8 cellular contexts compared by ENCODE assay signal in the genomic region with DNA sequence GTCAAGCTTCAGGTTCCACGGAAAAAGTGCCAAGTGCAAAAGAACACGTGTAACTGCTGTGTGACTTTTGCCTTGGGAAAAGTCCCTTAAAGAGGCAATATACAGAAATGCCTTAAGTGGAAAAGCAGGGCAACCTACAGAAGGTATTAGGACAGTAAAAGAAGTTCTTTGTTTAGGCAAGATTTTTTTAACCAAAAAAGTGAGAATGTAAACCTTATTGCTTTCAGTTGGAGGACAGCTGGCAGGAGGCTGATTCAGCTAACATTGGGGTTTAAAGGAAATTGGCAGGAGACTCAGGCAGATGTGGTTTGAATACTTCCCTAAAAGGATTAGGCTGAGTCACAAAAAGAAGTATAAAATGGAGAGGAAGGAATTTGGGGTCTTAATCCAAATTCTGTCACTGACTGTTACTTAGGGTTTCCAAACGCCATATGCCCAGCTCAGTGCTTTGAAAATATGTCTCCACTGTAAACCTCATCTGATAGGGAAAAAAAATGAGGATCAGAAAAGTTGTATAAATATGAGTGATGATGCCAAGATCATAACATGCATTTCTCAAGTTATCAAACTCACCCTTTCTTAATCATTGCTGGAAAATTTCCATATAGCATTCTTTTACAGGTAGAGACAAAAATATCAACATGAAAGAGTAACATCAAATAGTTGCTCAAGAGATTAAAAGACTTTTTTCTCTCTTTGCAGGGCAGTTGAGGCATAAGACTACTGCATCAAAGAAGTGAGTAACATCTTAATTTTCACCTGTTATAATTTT. TPM values are rescaled to one million over a fixed set of nuclear protein-coding genes. Genes with fewer than 3 reads are reported as not detected.
DNase-seq lines count a peak whose midpoint lies in the region; ATAC-seq, FAIRE-seq and TF ChIP-seq lines count a peak whose summit lies in the region.
"Not testable (repeated sequence)": the region's sequence is repeated elsewhere in the genome, so short reads cannot be mapped to it uniquely, and the experiment has no call there.
"Had no signal": no experiment of that assay in that cellular context is flagged by ENCODE, and none has a peak within 500 bp of the region (broad histone marks: within the 10 kb centered on the region; RNA-seq: fewer than 3 reads in every experiment).

No MANE protein-coding gene starts in this region.

- H3K4me1 Mint-ChIP-seq in activated B cell treated with CpG ODN at 0.5 μM for 24 hours: peaks cover 75% of the 10 kb centered on the region
- H3K4me1 Mint-ChIP-seq in natural killer cell treated with Interleukin-12 subunit alpha and Interleukin-12 subunit beta and Interleukin-15 and Interleukin-18, amount 100 ng/mL, for 72 hours (ENCODE audit: low read depth in 2 of 2): peaks cover 39 to 58% of the 10 kb centered on the region in 2 donors

- in situ Hi-C loops in K562 (cut with MboI): not testable (repeated sequence)

- 4% methylated on average over 3 of the region's 3 CpGs for WGBS in K562 (ENCODE audit: insufficient coverage, low coverage, missing lambda C conversion rate)

- not testable (repeated sequence) for TF ChIP-seq POLR2A in K562 (conservative IDR thresholded peaks at IDR 0.05)

- not testable (repeated sequence) for BruUV-seq in OCI-LY7 (replicated peaks; lab: Mats Ljungman, UMichigan); K562 (replicated peaks; lab: Mats Ljungman, UMichigan)

- not testable (repeated sequence) for H3K27me3 ChIP-seq in DND-41 (ENCODE audit: insufficient read depth, low read length, poor library complexity); K562 (ENCODE audit: control insufficient read depth in 2 of 2, insufficient read depth in 2 of 2, low read length in 2 of 2); left ventricle myocardium inferior (ENCODE audit: low read depth)

- H3K79me2 ChIP-seq in DND-41 (ENCODE audit: insufficient read depth, low read length) (peaks cover 96% of the 10 kb centered on the region), OCI-LY7 (ENCODE audit: insufficient read depth, low read depth, low read length) (peaks cover 100% of the 10 kb centered on the region)
- H3K79me2 ChIP-seq in K562 (ENCODE audit: control insufficient read depth, insufficient read depth, low read length): not testable (repeated sequence)

- H2AFZ ChIP-seq in DND-41 (ENCODE audit: low read depth, low read length); OCI-LY7 (ENCODE audit: low read length); K562 (ENCODE audit: low read depth, low read length): not testable (repeated sequence)

- H3K27ac ChIP-seq in DND-41 (ENCODE audit: low read length): peak overlapping the region; percentile 82
- peak overlapping the region; percentile 66 for H3K27ac ChIP-seq in OCI-LY7 (ENCODE audit: low read depth, low read length, poor library complexity, severe bottlenecking)
- H3K27ac ChIP-seq in K562 (ENCODE audit: extremely low read depth, low read depth, low read length): not testable (repeated sequence)
- H3K27ac ChIP-seq in left ventricle myocardium inferior (replicated peaks): peak overlapping the region; percentile 15

- not testable (repeated sequence) for H3K9me2 ChIP-seq in OCI-LY7 (ENCODE audit: insufficient read depth, low read length)

- H3K9me1 ChIP-seq in K562 (ENCODE audit: control insufficient read depth, insufficient read depth, low read length): not testable (repeated sequence)

- FAIRE-seq in K562 (lab: Jason Lieb, UNC): peak; percentile 65

- DNase-seq in DND-41: peak; percentile 39
- peak; percentile 55 to 62 for DNase-seq in Kasumi-1 (lab: John Stamatoyannopoulos, UW)
- not testable (repeated sequence) for DNase-seq in OCI-LY7 (ENCODE audit: low spot score); activated B cell treated with CpG ODN at 0.5 μM for 24 hours; K562 (ENCODE audit: extremely low read depth in 1 of 4, low spot score in 3 of 4); left ventricle myocardium inferior; natural killer cell treated with Interleukin-12 subunit alpha and Interleukin-12 subunit beta and Interleukin-15 and Interleukin-18, amount 100 ng/mL, for 72 hours (ENCODE audit: low spot score)

- not testable (repeated sequence) for H3K27me3 Mint-ChIP-seq in activated B cell treated with CpG ODN at 0.5 μM for 24 hours; natural killer cell treated with Interleukin-12 subunit alpha and Interleukin-12 subunit beta and Interleukin-15 and Interleukin-18, amount 100 ng/mL, for 72 hours

- peaks cover 16% of the 10 kb centered on the region; the same call in 1 of the 2 replicates for H4K20me1 ChIP-seq in DND-41 (ENCODE audit: insufficient read depth, low read length)
- peaks cover 27% of the 10 kb centered on the region; the same call in 1 of the 2 replicates for H4K20me1 ChIP-seq in OCI-LY7 (ENCODE audit: insufficient read depth, low read length)
- not testable (repeated sequence) for H4K20me1 ChIP-seq in K562 (replicated peaks; ENCODE audit: control insufficient read depth, insufficient read depth, low read length)

- not testable (repeated sequence) for TF ChIP-seq CTCF in DND-41 (IDR thresholded peaks at IDR 0.05; ENCODE audit: borderline replicate concordance, extremely low read depth, low read length, poor library complexity, severe bottlenecking); OCI-LY7 (conservative IDR thresholded peaks at IDR 0.05; ENCODE audit: low read length); activated B cell treated with CpG ODN at 0.5 μM for 24 hours (IDR thresholded peaks at IDR 0.05); K562 (IDR thresholded peaks at IDR 0.05 in 2 of 3, conservative IDR thresholded peaks at IDR 0.05 in 1 of 3; ENCODE audit: insufficient read depth in 2 of 3, low read depth in 1 of 3, low read length in 3 of 3); left ventricle myocardium inferior (IDR thresholded peaks at IDR 0.05; ENCODE audit: borderline replicate concordance)

- not testable (repeated sequence) for TF ChIP-seq RAD21 in K562 (CRISPR knock-in tag; conservative IDR thresholded peaks at IDR 0.05 in 1 of 2, IDR thresholded peaks at IDR 0.05 in 1 of 2)

- not testable (repeated sequence) for H3K4me3 Mint-ChIP-seq in activated B cell treated with CpG ODN at 0.5 μM for 24 hours
- H3K4me3 Mint-ChIP-seq in natural killer cell treated with Interleukin-12 subunit alpha and Interleukin-12 subunit beta and Interleukin-15 and Interleukin-18, amount 100 ng/mL, for 72 hours: peak overlapping the region; percentile 85

- peaks cover 22% of the 10 kb centered on the region for H3K36me3 Mint-ChIP-seq in activated B cell treated with CpG ODN at 0.5 μM for 24 hours (ENCODE audit: low read depth)
- H3K36me3 Mint-ChIP-seq in natural killer cell treated with Interleukin-12 subunit alpha and Interleukin-12 subunit beta and Interleukin-15 and Interleukin-18, amount 100 ng/mL, for 72 hours: peaks cover 11% of the 10 kb centered on the region

- intact Hi-C loops in OCI-LY7 (cut with micrococcal nuclease; ENCODE audit: unreplicated experiment); activated B cell treated with CpG ODN at 0.5 μM for 24 hours (cut with micrococcal nuclease); K562 (cut with micrococcal nuclease); left ventricle myocardium inferior (cut with micrococcal nuclease): not testable (repeated sequence)

- H3K9me3 ChIP-seq in DND-41 (ENCODE audit: insufficient read depth, low read length, severe bottlenecking); OCI-LY7 (ENCODE audit: low read length); K562 (replicated peaks; ENCODE audit: control insufficient read depth, insufficient read depth, low read depth, low read length); left ventricle myocardium inferior (replicated peaks): not testable (repeated sequence)

- H3K4me1 ChIP-seq in DND-41 (ENCODE audit: insufficient read depth, low read length): peaks cover 80% of the 10 kb centered on the region
- H3K4me1 ChIP-seq in OCI-LY7 (ENCODE audit: insufficient read depth, low read length, poor library complexity, severe bottlenecking): peaks cover 87% of the 10 kb centered on the region
- H3K4me1 ChIP-seq in K562 (replicated peaks in 1 of 2; ENCODE audit: control insufficient read depth in 2 of 2, insufficient read depth in 2 of 2, low read length in 2 of 2); left ventricle myocardium inferior: not testable (repeated sequence)

- CTCF ChIA-PET in OCI-LY7 (lab: Charles Lee; ENCODE audit: unreplicated experiment); K562 (lab: Yijun Ruan, JAX; ENCODE audit: low intra/inter-chr PET ratio): not testable (repeated sequence)
- CTCF ChIA-PET in activated B cell treated with CpG ODN at 0.5 μM for 24 hours (lab: Charles Lee): interaction anchor here (1.4 kb wide), 1 partner anchor 10 kb away, joined by 4 read pairs; a partner anchor contains a TSS

- peak overlapping the region; percentile 36 for H3K9ac ChIP-seq in DND-41 (ENCODE audit: low read depth, low read length)
- not testable (repeated sequence) for H3K9ac ChIP-seq in K562 (ENCODE audit: insufficient read depth in 1 of 2, low read depth in 2 of 2, low read length in 2 of 2)

- peak; percentile 58 for ATAC-seq in DND-41 (ENCODE audit: insufficient read depth, low read depth)
- not testable (repeated sequence) for ATAC-seq in activated B cell treated with CpG ODN at 0.5 μM for 24 hours (ENCODE audit: low read depth); K562; natural killer cell treated with Interleukin-12 subunit alpha and Interleukin-12 subunit beta and Interleukin-15 and Interleukin-18, amount 100 ng/mL, for 72 hours

- H3K27ac Mint-ChIP-seq in activated B cell treated with CpG ODN at 0.5 μM for 24 hours: peak overlapping the region; percentile 44
- peak overlapping the region; percentile 88 to 98 for H3K27ac Mint-ChIP-seq in natural killer cell treated with Interleukin-12 subunit alpha and Interleukin-12 subunit beta and Interleukin-15 and Interleukin-18, amount 100 ng/mL, for 72 hours

- POLR2A ChIA-PET in OCI-LY7 (lab: Charles Lee) (interaction anchor here (0.8 to 1.5 kb wide), 5 partner anchors 8 to 21 kb away, joined by 3 to 14 read pairs (median 6); a partner anchor contains a TSS), activated B cell treated with CpG ODN at 0.5 μM for 24 hours (lab: Charles Lee) (interaction anchor here (1.9 kb wide), 1 partner anchor 9 kb away, joined by 11 read pairs; a partner anchor contains a TSS), K562 (lab: Yijun Ruan, JAX) (interaction anchor here (0.6 kb wide), 1 partner anchor 14 kb away, joined by 3 read pairs; no protein-coding TSS in a partner anchor)

- H3K4me2 ChIP-seq in DND-41 (ENCODE audit: insufficient read depth, low read length): peak overlapping the region; percentile 56
- H3K4me2 ChIP-seq in OCI-LY7 (ENCODE audit: low read length): peak overlapping the region; percentile 59
- not testable (repeated sequence) for H3K4me2 ChIP-seq in K562 (ENCODE audit: insufficient read depth, low read length)

- H3K4me3 ChIP-seq in DND-41 (ENCODE audit: low read depth in 1 of 2, low read length in 2 of 2): peak overlapping the region in 1 of 2 experiments; percentile 39; a peak in 2 of 4 replicates
- H3K4me3 ChIP-seq in OCI-LY7 (ENCODE audit: low read depth, low read length, poor library complexity, severe bottlenecking): peak overlapping the region; percentile 48
- not testable (repeated sequence) for H3K4me3 ChIP-seq in K562, left ventricle myocardium inferior

- TF ChIP-seq EP300 in K562 (IDR thresholded peaks at IDR 0.05; ENCODE audit: low read length): not testable (repeated sequence)

- peaks cover 20% of the 10 kb centered on the region for H3K36me3 ChIP-seq in DND-41 (ENCODE audit: insufficient read depth, low read length)
- H3K36me3 ChIP-seq in OCI-LY7 (ENCODE audit: insufficient read depth, low read length): peaks cover 61% of the 10 kb centered on the region
- H3K36me3 ChIP-seq in K562 (ENCODE audit: control insufficient read depth, insufficient read depth, low read length); left ventricle myocardium inferior: not testable (repeated sequence)

- H3K9me3 Mint-ChIP-seq in activated B cell treated with CpG ODN at 0.5 μM for 24 hours; natural killer cell treated with Interleukin-12 subunit alpha and Interleukin-12 subunit beta and Interleukin-15 and Interleukin-18, amount 100 ng/mL, for 72 hours: not testable (repeated sequence)

RNA-seq across cellular contexts. Expression of a gene that starts 9.8 kb away (rescaled TPM):
- total RNA-seq in OCI-LY7 (2014; rRNA removed; shearing (Covaris generic)): 75.7 and 78.9 TPM in 2 replicates
- total RNA-seq in OCI-LY7 (2022): 125 and 141 TPM in 2 replicates
- 70.2 and 72.1 TPM in 2 replicates for total RNA-seq in activated B cell treated with CpG ODN at 0.5 μM for 24 hours
- total RNA-seq in K562 (2011; cell fraction: chromatin; rRNA removed; ENCODE audit: low replicate concordance): not detected in 2 replicates
- total RNA-seq in K562 (2011; cell fraction: nucleolus; rRNA removed): not detected in 2 replicates
- not detected in 2 replicates for total RNA-seq in K562 (2011; cell fraction: nucleoplasm; rRNA removed)
- not detected in 2 replicates for total RNA-seq in K562 (2014; rRNA removed)
- not detected in 2 replicates for total RNA-seq in K562 (2014; rRNA removed; fragmentation: Illumina TruSeq; extraction: Trizol)
- not detected in 2 replicates for total RNA-seq in K562 (2015; rRNA removed; fragmentation: Illumina TruSeq; extraction: Trizol)
- total RNA-seq in K562 (2021): 0.27 and 0.31 TPM in 2 replicates
- not detected in 2 replicates for polyA plus RNA-seq in K562 (2011; rRNA removed)
- polyA plus RNA-seq in K562 (2011; cell fraction: cytosol; rRNA removed): not detected in 2 replicates
- not detected in 2 replicates for polyA plus RNA-seq in K562 (2011; cell fraction: nucleus; rRNA removed)
- 0.04 TPM in 1 of 2 replicates, not detected in the other for polyA plus RNA-seq in K562 (2012)
- not detected in 2 replicates for polyA plus RNA-seq in K562 (2014; fragmentation: Illumina TruSeq; extraction: Trizol)
- polyA plus RNA-seq in K562 (2014; fragmentation: Nextera tagmentation; extraction: Ambion mirVana): not detected
- polyA plus RNA-seq in K562 (2014; rRNA removed): not detected in 2 replicates
- not detected in 2 replicates for polyA minus RNA-seq in K562 (2011; rRNA and poly(A)+ RNA removed)
- polyA minus RNA-seq in K562 (2011; cell fraction: cytosol; rRNA and poly(A)+ RNA removed): not detected in 2 replicates
- polyA minus RNA-seq in K562 (2011; cell fraction: nucleus; rRNA and poly(A)+ RNA removed): not detected in 2 replicates
- 16.6 TPM for total RNA-seq in left ventricle myocardium inferior
- 100 to 1,000 TPM in 1 of 2 donors, 10 to 100 TPM in 1; 70.5 to 103 TPM for total RNA-seq in natural killer cell treated with Interleukin-12 subunit alpha and Interleukin-12 subunit beta and Interleukin-15 and Interleukin-18, amount 100 ng/mL, for 72 hours
- total RNA-seq: HepG2 had no signal

Comparison
In these comparisons a context has a peak if more than half of its experiments do, and no peak if none do; other contexts are left out.
1. RNA of a gene that starts 9.8 kb away (total RNA-seq): 75.7 to 141 TPM in OCI-LY7, 70.5 to 103 TPM in natural killer cell treated with Interleukin-12 subunit alpha and Interleukin-12 subunit beta and Interleukin-15 and Interleukin-18, amount 100 ng/mL, for 72 hours, 70.2 to 72.1 TPM in activated B cell treated with CpG ODN at 0.5 μM for 24 hours and 16.6 TPM in left ventricle myocardium inferior (single experiment); 0.27 to 0.31 TPM in K562; every median in the first group is over 10 times any median in the second.